12 cellular contexts compared by ENCODE assay signal in the genomic region with DNA sequence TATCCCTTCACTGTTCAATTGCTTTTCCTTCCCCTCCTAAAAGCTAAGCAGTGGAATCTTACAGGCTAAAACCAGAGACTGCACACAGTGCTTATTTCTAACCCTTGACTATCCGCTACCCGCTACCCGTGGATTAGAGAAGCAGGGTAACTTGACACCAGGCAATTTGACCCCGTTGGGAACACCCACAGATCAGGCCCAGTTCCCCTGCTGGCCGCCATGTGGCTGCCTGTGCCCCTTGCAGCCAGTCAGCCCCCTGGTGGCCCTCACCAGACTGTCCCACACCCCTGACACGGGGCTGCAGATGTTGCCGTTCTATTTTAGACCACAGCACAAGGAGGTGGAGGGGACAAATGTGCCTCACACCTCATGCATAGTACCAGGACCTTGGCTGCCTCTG.
DNase-seq lines count a peak whose midpoint lies in the region; ATAC-seq, FAIRE-seq and TF ChIP-seq lines count a peak whose summit lies in the region.
"Had no signal": no experiment of that assay in that cellular context is flagged by ENCODE, and none has a peak within 500 bp of the region (broad histone marks: within the 10 kb centered on the region; RNA-seq: fewer than 3 reads in every experiment).

No MANE protein-coding gene starts in this region.

- H2AFZ ChIP-seq in Loucy (ENCODE audit: low read length) (no peak overlapping the region), GM12878 (ENCODE audit: control insufficient read depth, low read depth, low read length) (no peak overlapping the region)

- H3K4me2 ChIP-seq in Loucy (ENCODE audit: low read depth, low read length, poor library complexity, severe bottlenecking) (no peak overlapping the region), GM12878 (ENCODE audit: control insufficient read depth, insufficient read depth) (no peak overlapping the region)

- H3K4me1 Mint-ChIP-seq in activated CD4-positive, alpha-beta T cell treated with anti-CD3 and anti-CD28 coated beads, Interleukin-2, amount 10 ng/mL, durations not matched to agents 7 days and 5 days: no peaks in the 10 kb centered on the region

- RAD21 ChIA-PET in GM12878 (lab: Charles Lee; ENCODE audit: unreplicated experiment): interaction anchor here (1.2 to 2.0 kb wide), 3 partner anchors 11 to 65 kb away, joined by 3 to 4 read pairs (median 3); no protein-coding TSS in a partner anchor

- H3K27me3 Mint-ChIP-seq in activated CD4-positive, alpha-beta T cell treated with anti-CD3 and anti-CD28 coated beads, Interleukin-2, amount 10 ng/mL, durations not matched to agents 7 days and 5 days: no peaks in the 10 kb centered on the region

- no peaks in the 10 kb centered on the region for H3K79me2 ChIP-seq in Loucy (ENCODE audit: insufficient read depth, low read length)
- H3K79me2 ChIP-seq in GM12878 (ENCODE audit: control insufficient read depth, insufficient read depth, low read length): no peaks in the 10 kb centered on the region

- H3K9ac ChIP-seq in Loucy (ENCODE audit: low read depth, low read length, poor library complexity, severe bottlenecking) (no peak overlapping the region), GM12878 (ENCODE audit: control insufficient read depth, insufficient read depth, low read length) (no peak overlapping the region)

- no peaks in the 10 kb centered on the region for H4K20me1 ChIP-seq in Loucy (ENCODE audit: insufficient read depth, low read length, poor library complexity, severe bottlenecking)
- H4K20me1 ChIP-seq in GM12878 (ENCODE audit: control insufficient read depth, insufficient read depth): no peaks in the 10 kb centered on the region

- H3K4me3 ChIP-seq in Loucy (ENCODE audit: low read length, poor library complexity, severe bottlenecking) (no peak overlapping the region), GM12878 (no peak overlapping the region), retinal pigment epithelial cell (ENCODE audit: low read length) (no peak overlapping the region)
- H3K4me3 ChIP-seq: cardiac muscle cell had no signal

- in situ Hi-C loops in GM12878 (cut with MboI): no loop called here

- H3F3A ChIP-seq in Loucy (ENCODE audit: low read depth): no peaks in the 10 kb centered on the region

- no peaks in the 10 kb centered on the region for H3K9me3 Mint-ChIP-seq in activated CD4-positive, alpha-beta T cell treated with anti-CD3 and anti-CD28 coated beads, Interleukin-2, amount 10 ng/mL, durations not matched to agents 7 days and 5 days
- H3K9me3 Mint-ChIP-seq: CD14-positive monocyte had no signal

- peak; percentile 6 for DNase-seq in activated CD4-positive, alpha-beta T cell treated with anti-CD3 and anti-CD28 coated beads for 48 hours
- DNase-seq in activated CD4-positive, alpha-beta T cell treated with anti-CD3 and anti-CD28 coated beads, Interleukin-2, amount 10 ng/mL, durations not matched to agents 7 days and 5 days: no peak
- no peak for DNase-seq in GM12878 (ENCODE audit: low read depth, low spot score)
- no peak for DNase-seq in retinal pigment epithelial cell (ENCODE audit: low read depth)
- DNase-seq in H54 (ENCODE audit: insufficient read length, low spot score): no peak
- no peak for DNase-seq in T-helper 2 cell
- DNase-seq: NCI-H446 treated with DMSO at 0.1 percent for 48 hours had no signal

- TF ChIP-seq CTCF in Loucy (conservative IDR thresholded peaks at IDR 0.05; ENCODE audit: low read length): peak; percentile 57
- peak; percentile 28 to 46 (median 29); a peak in 5 of 6 replicates for TF ChIP-seq CTCF in GM12878 (IDR thresholded peaks at IDR 0.05 in 2 of 3, conservative IDR thresholded peaks at IDR 0.05 in 1 of 3; ENCODE audit: control insufficient read depth in 2 of 3, extremely low read depth in 1 of 3, insufficient read depth in 1 of 3, low read depth in 3 of 3, low read length in 3 of 3)
- TF ChIP-seq CTCF in retinal pigment epithelial cell (conservative IDR thresholded peaks at IDR 0.05; ENCODE audit: low read depth, low read length): peak; percentile 45

- H3K27ac ChIP-seq in GM12878 (ENCODE audit: control insufficient read depth, insufficient read depth): no peak overlapping the region
- H3K27ac ChIP-seq: cardiac muscle cell had no signal

- BruUV-seq in GM12878 (replicated peaks; lab: Mats Ljungman, UMichigan): no TSS peak

- ATAC-seq in GM12878 (peak; percentile 92), HG03469 (IDR thresholded peaks at IDR 0.05; ENCODE audit: unreplicated experiment) (no peak)

- no peaks in the 10 kb centered on the region for H3K36me3 Mint-ChIP-seq in activated CD4-positive, alpha-beta T cell treated with anti-CD3 and anti-CD28 coated beads, Interleukin-2, amount 10 ng/mL, durations not matched to agents 7 days and 5 days (ENCODE audit: low read depth)
- H3K36me3 Mint-ChIP-seq: CD14-positive monocyte had no signal

- H3K36me3 ChIP-seq in Loucy (ENCODE audit: insufficient read depth, low read length): no peaks in the 10 kb centered on the region
- H3K36me3 ChIP-seq in GM12878 (ENCODE audit: control insufficient read depth in 2 of 2, insufficient read depth in 2 of 2, low read length in 1 of 2): no peaks in the 10 kb centered on the region
- H3K36me3 ChIP-seq: cardiac muscle cell had no signal

- SMC1A ChIA-PET in GM12878 (lab: Charles Lee; ENCODE audit: uncharacterized antibody, unreplicated experiment): interaction anchor here (0.7 to 1.9 kb wide), 2 partner anchors 12 to 41 kb away, joined by 4 read pairs; no protein-coding TSS in a partner anchor

- H3K4me1 ChIP-seq in Loucy (ENCODE audit: insufficient read depth, low read length, poor library complexity, severe bottlenecking): no peaks in the 10 kb centered on the region
- H3K4me1 ChIP-seq in GM12878 (ENCODE audit: control insufficient read depth, insufficient read depth, low read length): no peaks in the 10 kb centered on the region

- peak; percentile 24; the same call in 1 of the 2 replicates for TF ChIP-seq RAD21 in GM12878 (IDR thresholded peaks at IDR 0.05; ENCODE audit: insufficient read depth, low read depth, low read length)

- 42% methylated on average over 7 of the region's 7 CpGs for WGBS in GM12878 (ENCODE audit: insufficient coverage, insufficient replicate concordance, low lambda C conversion rate, missing lambda C conversion rate)

- H3K9me3 ChIP-seq in Loucy (ENCODE audit: insufficient read depth, low read depth, low read length) (no peaks in the 10 kb centered on the region), GM12878 (replicated peaks; ENCODE audit: control insufficient read depth, insufficient read depth, low read length) (no peaks in the 10 kb centered on the region)

- no peak for TF ChIP-seq POLR2A in GM12878 (IDR thresholded peaks at IDR 0.05; ENCODE audit: low read depth, low read length)
- no peak for TF ChIP-seq POLR2A in H54 (IDR thresholded peaks at IDR 0.05; ENCODE audit: low read depth, low read length)

- TF ChIP-seq EP300 in GM12878 (IDR thresholded peaks at IDR 0.05; ENCODE audit: borderline replicate concordance in 1 of 2, control insufficient read depth in 1 of 2, low read depth in 2 of 2, low read length in 2 of 2): no peak

- CTCF ChIA-PET in activated CD4-positive, alpha-beta T cell treated with anti-CD3 and anti-CD28 coated beads, Interleukin-2, amount 10 ng/mL, durations not matched to agents 7 days and 5 days (lab: Charles Lee): no interaction called here
- CTCF ChIA-PET in GM12878 (lab: Yijun Ruan, JAX): interaction anchor here (8.0 kb wide), 1 partner anchor 11 kb away, joined by 60 read pairs; no protein-coding TSS in a partner anchor

- H3K9me2 ChIP-seq in Loucy (replicated peaks; ENCODE audit: low read depth, low read length): no peaks in the 10 kb centered on the region

- no peak overlapping the region for H3K4me3 Mint-ChIP-seq in activated CD4-positive, alpha-beta T cell treated with anti-CD3 and anti-CD28 coated beads, Interleukin-2, amount 10 ng/mL, durations not matched to agents 7 days and 5 days
- H3K4me3 Mint-ChIP-seq: CD14-positive monocyte had no signal

- no peak overlapping the region for H3K27ac Mint-ChIP-seq in activated CD4-positive, alpha-beta T cell treated with anti-CD3 and anti-CD28 coated beads, Interleukin-2, amount 10 ng/mL, durations not matched to agents 7 days and 5 days

- FAIRE-seq in GM12878 (lab: Jason Lieb, UNC) (no peak), H54 (lab: Jason Lieb, UNC) (no peak)
- FAIRE-seq: keratinocyte had no signal

- POLR2A ChIA-PET in activated CD4-positive, alpha-beta T cell treated with anti-CD3 and anti-CD28 coated beads, Interleukin-2, amount 10 ng/mL, durations not matched to agents 7 days and 5 days (lab: Charles Lee): no interaction called here
- POLR2A ChIA-PET in GM12878 (lab: Charles Lee): no interaction called here

- intact Hi-C loops in GM12878 (cut with micrococcal nuclease; ENCODE audit: unreplicated experiment): loop anchor here (5.0 to 10.0 kb wide), 2 partner anchors 69 to 131 kb away; no protein-coding TSS in a partner anchor

- H3K27me3 ChIP-seq in Loucy (ENCODE audit: insufficient read depth, low read length, poor library complexity, severe bottlenecking): no peaks in the 10 kb centered on the region
- H3K27me3 ChIP-seq in GM12878 (replicated peaks in 1 of 2; ENCODE audit: control insufficient read depth in 2 of 2, insufficient read depth in 2 of 2, low read length in 1 of 2): no peaks in the 10 kb centered on the region; a peak in 1 of 4 replicates
- H3K27me3 ChIP-seq: cardiac muscle cell had no signal

TF ChIP-seq in GM12878, 131 proteins besides CTCF, POLR2A, EP300 and RAD21 (continues in another document):
- TF ChIP-seq RUNX3 (IDR thresholded peaks at IDR 0.05; ENCODE audit: low read length) (no peak), NRF1 (conservative IDR thresholded peaks at IDR 0.05; ENCODE audit: low read depth, low read length) (no peak), ATF7 (IDR thresholded peaks at IDR 0.05; ENCODE audit: low read depth) (no peak), WRNIP1 (IDR thresholded peaks at IDR 0.05; ENCODE audit: borderline replicate concordance, low read depth, low read length) (no peak), IKZF1 (conservative IDR thresholded peaks at IDR 0.05) (0 out of 2 replicates have a peak, but pooled peaks have one; percentile 17)
